In the genomic region with DNA sequence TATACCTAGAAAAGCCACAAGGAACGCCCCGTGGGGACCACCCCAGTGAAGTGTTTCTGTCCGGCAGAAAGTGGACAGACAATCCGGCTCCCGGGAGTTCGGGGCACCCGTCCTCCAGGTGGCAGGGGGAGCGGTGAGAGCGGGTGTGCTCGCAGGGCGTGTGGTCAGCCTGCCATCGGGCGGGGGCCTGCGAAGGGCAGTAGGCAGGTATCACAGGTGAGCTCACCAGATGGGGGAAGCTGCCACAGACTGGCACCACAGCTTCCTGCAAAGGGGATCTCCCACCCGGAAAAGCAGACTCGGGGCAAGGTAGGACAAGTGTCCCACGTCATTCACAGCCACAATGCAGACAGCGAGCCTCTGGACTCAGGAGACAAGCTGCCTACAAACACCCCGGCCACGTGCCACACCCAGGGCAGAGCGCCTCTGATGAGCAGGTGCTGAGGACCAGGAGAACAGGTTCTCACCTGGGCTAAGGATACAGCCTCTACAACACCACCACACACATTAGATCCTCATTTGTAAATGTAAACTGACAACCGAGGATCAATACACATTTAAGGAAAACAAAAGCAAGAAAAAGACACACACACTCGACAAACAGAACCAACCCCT, we compare ENCODE assay signal across 20 cellular contexts. TPM values are rescaled to one million over a fixed set of nuclear protein-coding genes. Genes with fewer than 3 reads are reported as not detected.
DNase-seq lines count a peak whose midpoint lies in the region; ATAC-seq and FAIRE-seq lines count a peak whose summit lies in the region.
"Had no signal": no experiment of that assay in that cellular context is flagged by ENCODE, and none has a peak within 500 bp of the region (broad histone marks: within the 10 kb centered on the region; RNA-seq: fewer than 3 reads in every experiment).

No MANE protein-coding gene starts in this region.

- H3K27ac ChIP-seq in small intestine (ENCODE audit: low read depth in 1 of 2, low read length in 1 of 2) = no peak overlapping the region
- H3K27ac ChIP-seq: C4-2B, heart left ventricle, thyroid gland had no signal

- FAIRE-seq in small intestine (lab: Jason Lieb, UNC) = no peak
- FAIRE-seq: A204.1, keratinocyte had no signal

- peaks cover 22 to 23% of the 10 kb centered on the region in 2 donors for H3K36me3 ChIP-seq in small intestine (ENCODE audit: control insufficient read depth in 2 of 2, insufficient read depth in 2 of 2, low read length in 2 of 2)

- no peaks in the 10 kb centered on the region for H3K9me3 Mint-ChIP-seq in T-helper 2 cell treated with Interferon-gamma antibody and Interleukin-4, amounts not matched to agents 5 μg/mL and 100 μg/mL, for 36 hours
- H3K9me3 Mint-ChIP-seq: activated CD4-positive, alpha-beta memory T cell treated with anti-CD3 and anti-CD28 coated beads, Interleukin-2, amount 10 ng/mL, durations not matched to agents 7 days and 5 days had no signal

- no peaks in the 10 kb centered on the region for H3K27me3 ChIP-seq in small intestine (ENCODE audit: control insufficient read depth in 2 of 2, insufficient read depth in 2 of 2, low read length in 2 of 2)
- H3K27me3 ChIP-seq: heart left ventricle, thyroid gland had no signal

- no peak for DNase-seq in T-helper 2 cell treated with Interferon-gamma antibody and Interleukin-4, amounts not matched to agents 5 μg/mL and 100 μg/mL, for 36 hours (ENCODE audit: low spot score)
- DNase-seq in T-helper 2 cell = no peak
- DNase-seq in NCI-H510A (lab: John Stamatoyannopoulos, UW) = peak; percentile 78
- DNase-seq in small intestine = peak; percentile 5
- DNase-seq in NOMO-1 (lab: John Stamatoyannopoulos, UW; ENCODE audit: unreplicated experiment in 2 of 2) = no peak
- no peak for DNase-seq in SIG-M5 (lab: John Stamatoyannopoulos, UW)
- DNase-seq: activated CD4-positive, alpha-beta memory T cell treated with anti-CD3 and anti-CD28 coated beads, Interleukin-2, amount 10 ng/mL, durations not matched to agents 7 days and 5 days; activated effector memory CD4-positive, alpha-beta T cell treated with anti-CD3 and anti-CD28 coated beads, Interleukin-2, amount 50 U/mL, for 16 hours; amygdala; caudate nucleus; DND-41; heart left ventricle; mammary epithelial cell; NCI-H446; thyroid gland had no signal

- peak; percentile 85 for ATAC-seq in esophagus mucosa
- no peak for ATAC-seq in HG03108 (IDR thresholded peaks at IDR 0.05; ENCODE audit: unreplicated experiment)

- peaks cover 13% of the 10 kb centered on the region for H3K4me1 Mint-ChIP-seq in T-helper 2 cell treated with Interferon-gamma antibody and Interleukin-4, amounts not matched to agents 5 μg/mL and 100 μg/mL, for 36 hours (ENCODE audit: low read depth)

- H3K36me3 Mint-ChIP-seq in T-helper 2 cell treated with Interferon-gamma antibody and Interleukin-4, amounts not matched to agents 5 μg/mL and 100 μg/mL, for 36 hours (ENCODE audit: low read depth) = peaks cover 59% of the 10 kb centered on the region

- no peak overlapping the region for H3K4me3 Mint-ChIP-seq in T-helper 2 cell treated with Interferon-gamma antibody and Interleukin-4, amounts not matched to agents 5 μg/mL and 100 μg/mL, for 36 hours
- H3K4me3 Mint-ChIP-seq: activated CD4-positive, alpha-beta memory T cell treated with anti-CD3 and anti-CD28 coated beads, Interleukin-2, amount 10 ng/mL, durations not matched to agents 7 days and 5 days had no signal

- H3K4me3 ChIP-seq in small intestine (ENCODE audit: low read depth in 1 of 2, low read length in 2 of 2) = no peak overlapping the region
- H3K4me3 ChIP-seq: heart left ventricle, thyroid gland had no signal

- H3K27me3 Mint-ChIP-seq in T-helper 2 cell treated with Interferon-gamma antibody and Interleukin-4, amounts not matched to agents 5 μg/mL and 100 μg/mL, for 36 hours (ENCODE audit: low read depth) = no peaks in the 10 kb centered on the region
- H3K27me3 Mint-ChIP-seq: activated CD4-positive, alpha-beta memory T cell treated with anti-CD3 and anti-CD28 coated beads, Interleukin-2, amount 10 ng/mL, durations not matched to agents 7 days and 5 days had no signal

- WGBS in small intestine, 3 donors = 75 to 89% (median 82%) methylated on average over 23 of the region's 23 CpGs

- no peaks in the 10 kb centered on the region for H3K9me3 ChIP-seq in small intestine (ENCODE audit: control insufficient read depth, low read depth)
- H3K9me3 ChIP-seq: heart left ventricle, thyroid gland had no signal

- H3K4me1 ChIP-seq in small intestine (ENCODE audit: control insufficient read depth in 2 of 2, insufficient read depth in 1 of 2, low read depth in 1 of 2, low read length in 1 of 2) = no peaks in the 10 kb centered on the region
- H3K4me1 ChIP-seq: heart left ventricle, thyroid gland had no signal

- peak overlapping the region; percentile 73 for H3K27ac Mint-ChIP-seq in T-helper 2 cell treated with Interferon-gamma antibody and Interleukin-4, amounts not matched to agents 5 μg/mL and 100 μg/mL, for 36 hours
- H3K27ac Mint-ChIP-seq: activated CD4-positive, alpha-beta memory T cell treated with anti-CD3 and anti-CD28 coated beads, Interleukin-2, amount 10 ng/mL, durations not matched to agents 7 days and 5 days had no signal

RNA-seq across cellular contexts. Expression of a gene that starts 36.4 kb away (rescaled TPM):
- total RNA-seq in esophagus mucosa = 36.7 TPM
- 10 to 100 TPM; 28.2 to 48.1 (median 43.4) TPM for polyA plus RNA-seq in small intestine

Comparison
In these comparisons a context has a peak if more than half of its experiments do, and no peak if none do; other contexts are left out.
1. DNase-seq: peak in NCI-H510A (single experiment) and small intestine (single experiment); none in T-helper 2 cell treated with Interferon-gamma antibody and Interleukin-4, amounts not matched to agents 5 μg/mL and 100 μg/mL, for 36 hours (single experiment), T-helper 2 cell (0 of 5), NOMO-1 (0 of 2) and SIG-M5 (single experiment).